In the genomic region with DNA sequence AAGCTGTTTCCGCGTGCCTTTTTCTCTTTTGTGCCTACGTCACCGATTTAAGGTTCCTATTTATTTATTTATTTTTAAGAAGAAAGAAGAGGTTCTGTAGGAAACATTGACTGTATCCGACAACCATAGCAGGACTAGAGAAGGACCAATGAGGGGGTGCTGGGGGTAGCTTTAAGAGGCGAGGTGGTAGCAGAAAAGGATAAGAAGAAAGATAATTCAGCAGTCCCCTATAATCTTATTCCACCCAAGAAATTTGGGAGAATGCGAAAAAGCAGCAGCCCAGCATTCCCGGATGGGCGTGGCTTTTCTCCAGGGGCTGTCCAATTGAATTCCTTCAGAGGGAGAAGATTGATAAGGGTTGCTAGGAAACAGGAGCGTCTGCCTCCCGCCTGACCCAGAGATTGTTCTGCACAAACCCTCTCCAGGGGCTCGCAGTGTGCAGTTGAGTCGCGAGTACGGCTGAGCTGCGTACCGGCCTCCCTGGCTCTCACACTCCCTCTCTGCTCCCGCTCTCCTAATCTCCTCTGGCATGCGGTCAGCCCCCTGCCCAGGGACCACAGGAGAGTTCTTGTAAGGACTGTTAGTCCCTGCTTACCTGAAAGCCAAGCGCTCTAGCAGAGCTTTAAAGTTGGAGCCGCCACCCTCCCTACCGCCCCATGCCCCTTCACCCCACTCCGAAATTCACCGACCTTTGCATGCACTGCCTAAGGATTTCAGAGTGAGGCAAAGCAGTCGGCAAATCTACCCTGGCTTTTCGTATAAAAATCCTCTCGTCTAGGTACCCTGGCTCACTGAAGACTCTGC, we compare ENCODE assay signal across 10 cellular contexts. TPM values are rescaled to one million over a fixed set of nuclear protein-coding genes. Genes with fewer than 3 reads are reported as not detected.
DNase-seq lines count a peak whose midpoint lies in the region; ATAC-seq and TF ChIP-seq lines count a peak whose summit lies in the region.
"Had no signal": no experiment of that assay in that cellular context is flagged by ENCODE, and none has a peak within 500 bp of the region (broad histone marks: within the 10 kb centered on the region; RNA-seq: fewer than 3 reads in every experiment).

Gene GRM3, plus strand, starts transcription at position 432 of the 804 bp plus-strand sequence. CDS start 121,237 bp downstream, outside the sequence.

- H3K4me1 ChIP-seq in mesendoderm (ENCODE audit: control insufficient read depth, low read depth, low read length) (no peaks in the 10 kb centered on the region), thoracic aorta (ENCODE audit: control insufficient read depth in 1 of 2, low read depth in 2 of 2) (peaks cover 6 to 23% of the 10 kb centered on the region in 2 donors)

- H3K27ac ChIP-seq in mesendoderm (ENCODE audit: low read depth, low read length) (no peak within 1 kb of the TSS), thoracic aorta (no peak within 1 kb of the TSS)
- H3K27ac ChIP-seq: 22Rv1, KMS-11 had no signal

- no CpG with 5 or more reads among the region's 27 CpGs for WGBS in mesendoderm (ENCODE audit: extremely low coverage, insufficient coverage, low lambda C conversion rate)

- no peak for ATAC-seq in thoracic aorta (ENCODE audit: insufficient number of reproducible peaks, low FRiP score, low read depth)

- no peak within 1 kb of the TSS for H2BK5ac ChIP-seq in mesendoderm (ENCODE audit: low read length)

- H3K4me2 ChIP-seq in mesendoderm (ENCODE audit: low read length), result peak within 1 kb of the TSS; percentile 44
- H3K4me2 ChIP-seq: KMS-11 had no signal

- H3K9me3 Mint-ChIP-seq in chondrocyte (ENCODE audit: low read depth), result no peaks in the 10 kb centered on the region

- H2AK5ac ChIP-seq in mesendoderm (ENCODE audit: low read length), result no peak within 1 kb of the TSS

- H3K18ac ChIP-seq in mesendoderm (ENCODE audit: low read length), result no peak within 1 kb of the TSS

- H3K9me3 ChIP-seq in thoracic aorta, result no peaks in the 10 kb centered on the region

- no peak within 1 kb of the TSS for H3K4ac ChIP-seq in mesendoderm (ENCODE audit: low read depth, low read length)

- H3K79me2 ChIP-seq in mesendoderm (ENCODE audit: control insufficient read depth, insufficient read depth, low read length), result no peaks in the 10 kb centered on the region

- peak within 1 kb of the TSS; percentile 79 for H3K56ac ChIP-seq in mesendoderm (ENCODE audit: low read length)

- H3K27me3 Mint-ChIP-seq in chondrocyte (ENCODE audit: low read depth), result peaks cover 49% of the 10 kb centered on the region

- peak within 1 kb of the TSS; percentile 66 for H3K4me3 Mint-ChIP-seq in chondrocyte (ENCODE audit: unreplicated experiment)

- no peaks in the 10 kb centered on the region for H3K79me1 ChIP-seq in mesendoderm (ENCODE audit: low read length)

- no peak within 1 kb of the TSS for H2BK120ac ChIP-seq in mesendoderm (ENCODE audit: low read depth, low read length)

- peak; percentile 43 for DNase-seq in DMS 273 (lab: John Stamatoyannopoulos, UW; ENCODE audit: unreplicated experiment)
- DNase-seq in DMS 273 treated with DMSO at 0.1 percent for 48 hours (lab: John Stamatoyannopoulos, UW), result no peak
- DNase-seq in chondrocyte (ENCODE audit: low spot score), result no peak
- peak; percentile 88 for DNase-seq in mesendoderm
- no peak for DNase-seq in thoracic aorta (ENCODE audit: low spot score)
- no peak for DNase-seq in HPDE6-E6E7 (ENCODE audit: extremely low spot score)
- DNase-seq in foreskin melanocyte, result no peak
- no peak for DNase-seq in GDM1 (lab: John Stamatoyannopoulos, UW)

- H3K9ac ChIP-seq in mesendoderm (ENCODE audit: low read length), result peak within 1 kb of the TSS; percentile 50
- H3K9ac ChIP-seq: KMS-11 had no signal

- H3K36me3 ChIP-seq in mesendoderm (ENCODE audit: control insufficient read depth, insufficient read depth, low read length) (no peaks in the 10 kb centered on the region), thoracic aorta (no peaks in the 10 kb centered on the region)

- H3K4me3 ChIP-seq in mesendoderm (ENCODE audit: low read length) (peak within 1 kb of the TSS; percentile 28), thoracic aorta (peak within 1 kb of the TSS; percentile 65)

- TF ChIP-seq CTCF in chondrocyte (IDR thresholded peaks at IDR 0.05), result no peak
- no peak for TF ChIP-seq CTCF in thoracic aorta (IDR thresholded peaks at IDR 0.05)

- no peaks in the 10 kb centered on the region for H3K27me3 ChIP-seq in mesendoderm (ENCODE audit: insufficient read depth, low read length, poor library complexity)
- H3K27me3 ChIP-seq in thoracic aorta (replicated peaks; ENCODE audit: insufficient read depth), result no peaks in the 10 kb centered on the region

- no peak within 1 kb of the TSS for H4K5ac ChIP-seq in mesendoderm (ENCODE audit: low read length)

- H4K8ac ChIP-seq in mesendoderm (ENCODE audit: low read depth, low read length), result no peak within 1 kb of the TSS

- H3K36me3 Mint-ChIP-seq in chondrocyte (ENCODE audit: low read depth), result no peaks in the 10 kb centered on the region

- no peak within 1 kb of the TSS for H3K23ac ChIP-seq in mesendoderm (ENCODE audit: low read length)

- peaks cover 17% of the 10 kb centered on the region for H3K4me1 Mint-ChIP-seq in chondrocyte (ENCODE audit: low read depth)

- no peak within 1 kb of the TSS for H2BK15ac ChIP-seq in mesendoderm (replicated peaks; ENCODE audit: low read depth)

- H3K27ac Mint-ChIP-seq in chondrocyte (ENCODE audit: unreplicated experiment), result no peak within 1 kb of the TSS

RNA-seq across cellular contexts. Expression of gene GRM3, which starts in this region (rescaled TPM):
- total RNA-seq in chondrocyte (not detected in 3 replicates), thoracic aorta (not detected)
- 0.15 TPM for polyA plus RNA-seq in mesendoderm (2013, experiment 1 of 2)
- 0.11 TPM for polyA plus RNA-seq in mesendoderm (2013, experiment 2 of 2)

Comparison
In these comparisons a context has a peak if more than half of its experiments do, and no peak if none do; other contexts are left out.
1. DNase-seq: peak in DMS 273 (single experiment) and mesendoderm (single experiment); none in DMS 273 treated with DMSO at 0.1 percent for 48 hours (single experiment), chondrocyte (single experiment), thoracic aorta (single experiment), HPDE6-E6E7 (single experiment), foreskin melanocyte (single experiment) and GDM1 (single experiment).